Comparison of ENCODE assay signal across 25 cellular contexts in genomic region chr16:17237350-17237944, GRCh38.
A peak's percentile ranks its signal among the peaks of the same experiment; 100 is the strongest.
DNase-seq lines count a peak whose midpoint lies in the region; ATAC-seq and TF ChIP-seq lines count a peak whose summit lies in the region.
"Had no signal": no experiment of that assay in that cellular context is flagged by ENCODE, and none has a peak within 500 bp of the region (broad histone marks: within the 10 kb centered on the region; RNA-seq: fewer than 3 reads in every experiment).

No MANE protein-coding gene starts in this region.

- 95% methylated on average over 8 of the region's 8 CpGs for WGBS in smooth muscle cell (ENCODE audit: low lambda C conversion rate)

- H3K4me3 Mint-ChIP-seq in activated naive CD4-positive, alpha-beta T cell treated with anti-CD3 and anti-CD28 coated beads, Interleukin-2, amount 10 ng/mL, durations not matched to agents 7 days and 5 days: no peak overlapping the region
- H3K4me3 Mint-ChIP-seq in activated CD8-positive, alpha-beta T cell treated with anti-CD3 and anti-CD28 coated beads for 36 hours: no peak overlapping the region
- H3K4me3 Mint-ChIP-seq: H9, memory B cell had no signal

- TF ChIP-seq EP300 in neural cell (conservative IDR thresholded peaks at IDR 0.05; ENCODE audit: poor library complexity, severe bottlenecking): no peak

- intact Hi-C loops in activated CD8-positive, alpha-beta T cell treated with anti-CD3 and anti-CD28 coated beads for 36 hours (cut with micrococcal nuclease): no loop called here
- intact Hi-C loops in left ventricle myocardium superior (cut with micrococcal nuclease): no loop called here

- peaks cover 1% of the 10 kb centered on the region for H3K9me3 Mint-ChIP-seq in activated naive CD4-positive, alpha-beta T cell treated with anti-CD3 and anti-CD28 coated beads, Interleukin-2, amount 10 ng/mL, durations not matched to agents 7 days and 5 days
- peaks cover 3% of the 10 kb centered on the region for H3K9me3 Mint-ChIP-seq in activated CD8-positive, alpha-beta T cell treated with anti-CD3 and anti-CD28 coated beads for 36 hours

- no peaks in the 10 kb centered on the region for H3K4me1 ChIP-seq in smooth muscle cell (ENCODE audit: low read depth)
- H3K4me1 ChIP-seq: uterus had no signal

- H4K20me1 ChIP-seq in neural cell (ENCODE audit: insufficient read depth) (no peaks in the 10 kb centered on the region), smooth muscle cell (ENCODE audit: low read depth) (peaks cover 42% of the 10 kb centered on the region)

- no peaks in the 10 kb centered on the region for H3K9me2 ChIP-seq in neural cell (ENCODE audit: insufficient read depth, low read length)

- H3F3A ChIP-seq in neural cell (ENCODE audit: insufficient read depth, low read length, poor library complexity, severe bottlenecking): peaks cover 4% of the 10 kb centered on the region
- no peaks in the 10 kb centered on the region for H3F3A ChIP-seq in smooth muscle cell (ENCODE audit: low read depth)

- CTCF ChIA-PET in activated naive CD4-positive, alpha-beta T cell treated with anti-CD3 and anti-CD28 coated beads, Interleukin-2, amount 10 ng/mL, durations not matched to agents 7 days and 5 days (lab: Charles Lee): interaction anchor here (1.0 kb wide), 1 partner anchor 341 kb away, joined by 3 read pairs; no protein-coding TSS in a partner anchor
- CTCF ChIA-PET in activated CD8-positive, alpha-beta T cell treated with anti-CD3 and anti-CD28 coated beads for 36 hours (lab: Charles Lee): no interaction called here

- no peak for DNase-seq in activated naive CD4-positive, alpha-beta T cell treated with anti-CD3 and anti-CD28 coated beads, Interleukin-2, amount 10 ng/mL, durations not matched to agents 7 days and 5 days
- no peak for DNase-seq in activated naive CD4-positive, alpha-beta T cell (lab: John Stamatoyannopoulos, UW)
- DNase-seq in GM12865 (ENCODE audit: low read depth) (peak; percentile 39), smooth muscle cell (lab: John Stamatoyannopoulos, UW; ENCODE audit: unreplicated experiment) (no peak), left ventricle myocardium superior (no peak)
- no peak for DNase-seq in activated CD8-positive, alpha-beta T cell treated with anti-CD3 and anti-CD28 coated beads for 36 hours
- DNase-seq: ACHN; activated CD4-positive, alpha-beta T cell treated with anti-CD3 and anti-CD28 coated beads for 4 hours; activated effector memory CD4-positive, alpha-beta T cell treated with anti-CD3 and anti-CD28 coated beads, Interleukin-2, amount 50 U/mL, for 16 hours; brain microvascular endothelial cell; effector CD8-positive, alpha-beta T cell; erythroblast; H9; heart left ventricle; kidney glomerular epithelial cell; NCI-H1048; NCI-H187; NCI-H2171 treated with DMSO at 0.1 percent for 48 hours; NCI-H524; stimulated activated CD4-positive, alpha-beta T cell treated with anti-CD3 and anti-CD28 coated beads, Interleukin-2, amount 100 ng/mL, for 24 hours; uterus had no signal

- H2AFZ ChIP-seq in neural cell (ENCODE audit: low read depth, low read length) (no peak overlapping the region), smooth muscle cell (ENCODE audit: low read depth) (no peak overlapping the region)

- H3K27ac Mint-ChIP-seq in activated naive CD4-positive, alpha-beta T cell treated with anti-CD3 and anti-CD28 coated beads, Interleukin-2, amount 10 ng/mL, durations not matched to agents 7 days and 5 days: peak overlapping the region; percentile 33
- peak overlapping the region; percentile 23 for H3K27ac Mint-ChIP-seq in activated CD8-positive, alpha-beta T cell treated with anti-CD3 and anti-CD28 coated beads for 36 hours
- H3K27ac Mint-ChIP-seq: H9, memory B cell had no signal

- ATAC-seq in activated CD8-positive, alpha-beta T cell treated with anti-CD3 and anti-CD28 coated beads for 36 hours: peak; percentile 48
- ATAC-seq in GM21576 (IDR thresholded peaks at IDR 0.05; ENCODE audit: unreplicated experiment) (no peak), left ventricle myocardium superior (no peak)
- ATAC-seq: heart left ventricle had no signal

- POLR2A ChIA-PET in activated CD8-positive, alpha-beta T cell treated with anti-CD3 and anti-CD28 coated beads for 36 hours (lab: Charles Lee): no interaction called here

- H3K36me3 Mint-ChIP-seq in activated naive CD4-positive, alpha-beta T cell treated with anti-CD3 and anti-CD28 coated beads, Interleukin-2, amount 10 ng/mL, durations not matched to agents 7 days and 5 days: peaks cover 34% of the 10 kb centered on the region
- peaks cover 3% of the 10 kb centered on the region for H3K36me3 Mint-ChIP-seq in activated CD8-positive, alpha-beta T cell treated with anti-CD3 and anti-CD28 coated beads for 36 hours (ENCODE audit: low read depth)

- H3K79me2 ChIP-seq in neural cell (replicated peaks; ENCODE audit: insufficient read depth, low read length) (no peaks in the 10 kb centered on the region), smooth muscle cell (ENCODE audit: low read depth) (no peaks in the 10 kb centered on the region)

- peaks cover 30% of the 10 kb centered on the region for H3K4me1 Mint-ChIP-seq in activated naive CD4-positive, alpha-beta T cell treated with anti-CD3 and anti-CD28 coated beads, Interleukin-2, amount 10 ng/mL, durations not matched to agents 7 days and 5 days
- peaks cover 30% of the 10 kb centered on the region for H3K4me1 Mint-ChIP-seq in activated CD8-positive, alpha-beta T cell treated with anti-CD3 and anti-CD28 coated beads for 36 hours (ENCODE audit: low read depth)

- H3K4me2 ChIP-seq in neural cell (ENCODE audit: low read length) (no peak overlapping the region), smooth muscle cell (no peak overlapping the region)

- H3K27ac ChIP-seq in neural cell (ENCODE audit: low read length) (no peak overlapping the region), smooth muscle cell (ENCODE audit: low read depth) (no peak overlapping the region)
- H3K27ac ChIP-seq: brain microvascular endothelial cell, heart left ventricle, skin epidermis, uterus had no signal

- H3K4me3 ChIP-seq in GM12865 (ENCODE audit: low read depth, low read length) (no peak overlapping the region), neural cell (ENCODE audit: low read length) (no peak overlapping the region), smooth muscle cell (no peak overlapping the region)
- H3K4me3 ChIP-seq: heart left ventricle, skin epidermis, uterus had no signal

- H3K9me3 ChIP-seq in neural cell (ENCODE audit: low read length) (no peaks in the 10 kb centered on the region), smooth muscle cell (replicated peaks; ENCODE audit: low read depth) (no peaks in the 10 kb centered on the region)
- H3K9me3 ChIP-seq: heart left ventricle, uterus had no signal

- no peak for TF ChIP-seq RAD21 in neural cell (conservative IDR thresholded peaks at IDR 0.05)

- no peaks in the 10 kb centered on the region for H3K27me3 ChIP-seq in neural cell (ENCODE audit: insufficient read depth, low read depth, low read length)
- H3K27me3 ChIP-seq in smooth muscle cell (ENCODE audit: low read depth): no peaks in the 10 kb centered on the region
- H3K27me3 ChIP-seq: brain microvascular endothelial cell, heart left ventricle, uterus had no signal

- H3K9ac ChIP-seq in neural cell (ENCODE audit: low read length): no peak overlapping the region
- H3K9ac ChIP-seq in smooth muscle cell (ENCODE audit: low read depth): no peak overlapping the region

- H3K36me3 ChIP-seq in neural cell (ENCODE audit: insufficient read depth, low read length): no peaks in the 10 kb centered on the region
- H3K36me3 ChIP-seq in smooth muscle cell (ENCODE audit: low read depth): no peaks in the 10 kb centered on the region
- H3K36me3 ChIP-seq: brain microvascular endothelial cell, heart left ventricle, uterus had no signal

- no peaks in the 10 kb centered on the region for H3K27me3 Mint-ChIP-seq in activated naive CD4-positive, alpha-beta T cell treated with anti-CD3 and anti-CD28 coated beads, Interleukin-2, amount 10 ng/mL, durations not matched to agents 7 days and 5 days
- H3K27me3 Mint-ChIP-seq in activated CD8-positive, alpha-beta T cell treated with anti-CD3 and anti-CD28 coated beads for 36 hours: no peaks in the 10 kb centered on the region
- H3K27me3 Mint-ChIP-seq: memory B cell had no signal

- TF ChIP-seq CTCF in GM12865 (IDR thresholded peaks at IDR 0.05; ENCODE audit: insufficient read depth, low read depth, low read length, missing control alignments): no peak
- no peak for TF ChIP-seq CTCF in activated CD8-positive, alpha-beta T cell treated with anti-CD3 and anti-CD28 coated beads for 36 hours (IDR thresholded peaks at IDR 0.05)
- peak; percentile 10 for TF ChIP-seq CTCF in neural cell (IDR thresholded peaks at IDR 0.05; ENCODE audit: poor library complexity, severe bottlenecking)
- TF ChIP-seq CTCF in smooth muscle cell (IDR thresholded peaks at IDR 0.05; ENCODE audit: borderline replicate concordance, insufficient read depth, poor library complexity, severe bottlenecking): no peak

TF ChIP-seq in neural cell, 6 proteins besides CTCF, POLR2A, EP300 and RAD21 (continues in another document):
- TF ChIP-seq, protein P1, sequence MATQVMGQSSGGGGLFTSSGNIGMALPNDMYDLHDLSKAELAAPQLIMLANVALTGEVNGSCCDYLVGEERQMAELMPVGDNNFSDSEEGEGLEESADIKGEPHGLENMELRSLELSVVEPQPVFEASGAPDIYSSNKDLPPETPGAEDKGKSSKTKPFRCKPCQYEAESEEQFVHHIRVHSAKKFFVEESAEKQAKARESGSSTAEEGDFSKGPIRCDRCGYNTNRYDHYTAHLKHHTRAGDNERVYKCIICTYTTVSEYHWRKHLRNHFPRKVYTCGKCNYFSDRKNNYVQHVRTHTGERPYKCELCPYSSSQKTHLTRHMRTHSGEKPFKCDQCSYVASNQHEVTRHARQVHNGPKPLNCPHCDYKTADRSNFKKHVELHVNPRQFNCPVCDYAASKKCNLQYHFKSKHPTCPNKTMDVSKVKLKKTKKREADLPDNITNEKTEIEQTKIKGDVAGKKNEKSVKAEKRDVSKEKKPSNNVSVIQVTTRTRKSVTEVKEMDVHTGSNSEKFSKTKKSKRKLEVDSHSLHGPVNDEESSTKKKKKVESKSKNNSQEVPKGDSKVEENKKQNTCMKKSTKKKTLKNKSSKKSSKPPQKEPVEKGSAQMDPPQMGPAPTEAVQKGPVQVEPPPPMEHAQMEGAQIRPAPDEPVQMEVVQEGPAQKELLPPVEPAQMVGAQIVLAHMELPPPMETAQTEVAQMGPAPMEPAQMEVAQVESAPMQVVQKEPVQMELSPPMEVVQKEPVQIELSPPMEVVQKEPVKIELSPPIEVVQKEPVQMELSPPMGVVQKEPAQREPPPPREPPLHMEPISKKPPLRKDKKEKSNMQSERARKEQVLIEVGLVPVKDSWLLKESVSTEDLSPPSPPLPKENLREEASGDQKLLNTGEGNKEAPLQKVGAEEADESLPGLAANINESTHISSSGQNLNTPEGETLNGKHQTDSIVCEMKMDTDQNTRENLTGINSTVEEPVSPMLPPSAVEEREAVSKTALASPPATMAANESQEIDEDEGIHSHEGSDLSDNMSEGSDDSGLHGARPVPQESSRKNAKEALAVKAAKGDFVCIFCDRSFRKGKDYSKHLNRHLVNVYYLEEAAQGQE (IDR thresholded peaks at IDR 0.05; ENCODE audit: borderline replicate concordance): no peak
- TF ChIP-seq SMC3 (conservative IDR thresholded peaks at IDR 0.05; ENCODE audit: poor library complexity) (no peak), EZH2 (IDR thresholded peaks at IDR 0.05; ENCODE audit: borderline replicate concordance, insufficient read depth, low read length, poor library complexity, severe bottlenecking) (no peak), MXI1 (conservative IDR thresholded peaks at IDR 0.05; ENCODE audit: poor library complexity, severe bottlenecking) (no peak)
